ENCODE assay signal across 14 cellular contexts in the genomic region with DNA sequence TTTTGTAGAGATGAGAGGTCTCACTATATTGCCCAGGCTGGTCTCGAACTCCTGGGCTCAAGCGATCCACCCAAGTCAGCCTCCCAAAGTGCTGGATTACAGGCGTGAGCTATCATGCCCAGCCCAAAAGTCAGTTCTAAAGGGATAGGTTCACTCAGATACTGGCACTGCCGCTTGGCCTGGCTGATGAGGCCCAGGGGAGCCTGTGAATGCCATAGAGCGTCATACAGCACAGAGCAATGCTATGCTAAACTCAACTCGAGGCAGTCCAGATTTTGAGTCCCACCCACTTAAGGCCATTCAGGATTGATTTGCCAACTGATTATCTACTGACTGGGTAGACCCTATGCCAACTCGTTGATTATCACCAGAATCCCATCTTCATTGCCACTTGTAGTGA.
A peak's percentile ranks its signal among the peaks of the same experiment; 100 is the strongest.
DNase-seq lines count a peak whose midpoint lies in the region; ATAC-seq and TF ChIP-seq lines count a peak whose summit lies in the region.
"Had no signal": no experiment of that assay in that cellular context is flagged by ENCODE, and none has a peak within 500 bp of the region (broad histone marks: within the 10 kb centered on the region; RNA-seq: fewer than 3 reads in every experiment).

No MANE protein-coding gene starts in this region.

- no peaks in the 10 kb centered on the region for H3K9me3 Mint-ChIP-seq in activated T-cell treated with anti-CD3 and anti-CD28 coated beads, Interleukin-2, amount 50 U/mL, for 72 hours

- no peak overlapping the region for H3K9ac ChIP-seq in mesenchymal stem cell (ENCODE audit: low read length)

- no peak for DNase-seq in right atrium auricular region (ENCODE audit: low spot score)
- no peak for DNase-seq in Right ventricle myocardium superior
- DNase-seq in mesenchymal stem cell: no peak
- peak in 1 of 2 donors; percentile 77 for DNase-seq in tibial artery
- DNase-seq in DMS79 treated with DMSO at 0.1 percent for 48 hours (lab: John Stamatoyannopoulos, UW): no peak
- no peak for DNase-seq in activated T-cell treated with anti-CD3 and anti-CD28 coated beads, Interleukin-2, amount 50 U/mL, for 72 hours
- DNase-seq: C1 segment of cervical spinal cord; NCI-H146; NCI-H2227 treated with DMSO at 0.1 percent for 48 hours; NCI-H524 treated with DMSO at 0.1 percent for 48 hours; NK-92 treated with Interleukin-12 subunit alpha and Interleukin-12 subunit beta, amount 100 ng/mL, for 24 hours had no signal

- H2BK12ac ChIP-seq in mesenchymal stem cell (ENCODE audit: low read length in 2 of 2): no peak overlapping the region

- H3K9me3 ChIP-seq in right atrium auricular region: no peaks in the 10 kb centered on the region
- no peaks in the 10 kb centered on the region for H3K9me3 ChIP-seq in mesenchymal stem cell (ENCODE audit: control insufficient read depth, low read length)
- no peaks in the 10 kb centered on the region for H3K9me3 ChIP-seq in tibial artery
- H3K9me3 ChIP-seq: HAP-1 had no signal

- no peak overlapping the region for H2BK5ac ChIP-seq in mesenchymal stem cell (ENCODE audit: low read depth, low read length, poor library complexity, severe bottlenecking)

- H3K36me3 ChIP-seq in right atrium auricular region (no peaks in the 10 kb centered on the region), mesenchymal stem cell (ENCODE audit: control insufficient read depth in 1 of 2, insufficient read depth in 2 of 2, low read depth in 1 of 2, low read length in 2 of 2) (peaks cover 0 to 8% of the 10 kb centered on the region in 2 experiments), tibial artery (peaks cover 0 to 36% (median 0%) of the 10 kb centered on the region in 3 donors)
- H3K36me3 ChIP-seq: HAP-1 had no signal

- H3K27me3 ChIP-seq in right atrium auricular region: no peaks in the 10 kb centered on the region
- no peaks in the 10 kb centered on the region for H3K27me3 ChIP-seq in mesenchymal stem cell (ENCODE audit: control insufficient read depth in 1 of 2, insufficient read depth in 1 of 2, low read length in 2 of 2)
- no peaks in the 10 kb centered on the region for H3K27me3 ChIP-seq in tibial artery

- ATAC-seq in Right ventricle myocardium superior (ENCODE audit: poor library complexity) (no peak), HG03521 (IDR thresholded peaks at IDR 0.05; ENCODE audit: unreplicated experiment) (no peak)
- ATAC-seq in activated T-cell treated with anti-CD3 and anti-CD28 coated beads, Interleukin-2, amount 50 U/mL, for 72 hours (replicated peaks in 1 of 2): no peak

- no peak overlapping the region for H3K4me3 ChIP-seq in right atrium auricular region
- H3K4me3 ChIP-seq in mesenchymal stem cell (ENCODE audit: insufficient read depth in 1 of 2, low read depth in 1 of 2, low read length in 2 of 2): no peak overlapping the region
- no peak overlapping the region for H3K4me3 ChIP-seq in tibial artery
- H3K4me3 ChIP-seq: HAP-1 had no signal

- H2AFZ ChIP-seq in mesenchymal stem cell (ENCODE audit: low read depth, low read length): no peak overlapping the region

- WGBS in mesenchymal stem cell: 96% methylated on average over 7 of the region's 7 CpGs

- no peak overlapping the region for H3K4ac ChIP-seq in mesenchymal stem cell (ENCODE audit: low read depth in 1 of 2, low read length in 2 of 2)

- H3K27ac ChIP-seq in right atrium auricular region: peak overlapping the region; percentile 43 to 67
- H3K27ac ChIP-seq in VCaP: peak overlapping the region; percentile 98
- no peak overlapping the region for H3K27ac ChIP-seq in mesenchymal stem cell (ENCODE audit: low read length, poor library complexity, severe bottlenecking)
- H3K27ac ChIP-seq in tibial artery: peak overlapping the region; percentile 71 to 77

- no peak overlapping the region for H3K18ac ChIP-seq in mesenchymal stem cell (ENCODE audit: low read depth in 1 of 2, low read length in 2 of 2)

- no peak overlapping the region for H2BK120ac ChIP-seq in mesenchymal stem cell (ENCODE audit: low read depth, low read length)

- TF ChIP-seq CTCF in right atrium auricular region (IDR thresholded peaks at IDR 0.05) (no peak), VCaP (conservative IDR thresholded peaks at IDR 0.05) (no peak), tibial artery (IDR thresholded peaks at IDR 0.05) (no peak)

- H3K79me1 ChIP-seq in mesenchymal stem cell (replicated peaks; ENCODE audit: low read length, poor library complexity, severe bottlenecking): no peaks in the 10 kb centered on the region

- H3K23ac ChIP-seq in mesenchymal stem cell (ENCODE audit: low read length in 2 of 2): no peak overlapping the region

- H3K4me3 Mint-ChIP-seq in activated T-cell treated with anti-CD3 and anti-CD28 coated beads, Interleukin-2, amount 50 U/mL, for 72 hours: no peak overlapping the region

- H3K4me2 ChIP-seq in mesenchymal stem cell (ENCODE audit: low read length, poor library complexity, severe bottlenecking): no peak overlapping the region

- H2AK5ac ChIP-seq in mesenchymal stem cell (ENCODE audit: low read length, severe bottlenecking): peak overlapping the region; percentile 54

- no peak overlapping the region for H3K27ac Mint-ChIP-seq in activated T-cell treated with anti-CD3 and anti-CD28 coated beads, Interleukin-2, amount 50 U/mL, for 72 hours

- H3K36me3 Mint-ChIP-seq in activated T-cell treated with anti-CD3 and anti-CD28 coated beads, Interleukin-2, amount 50 U/mL, for 72 hours (ENCODE audit: insufficient read depth in 2 of 2): peaks cover 1 to 2% of the 10 kb centered on the region in 2 donors

- peaks cover 6% of the 10 kb centered on the region for H3K4me1 Mint-ChIP-seq in activated T-cell treated with anti-CD3 and anti-CD28 coated beads, Interleukin-2, amount 50 U/mL, for 72 hours (ENCODE audit: low read depth)

- no peak overlapping the region for H2BK15ac ChIP-seq in mesenchymal stem cell (ENCODE audit: low read depth, poor library complexity, severe bottlenecking)

- H3K4me1 ChIP-seq in right atrium auricular region: peaks cover 0 to 10% of the 10 kb centered on the region in 2 donors
- peaks cover 13% of the 10 kb centered on the region for H3K4me1 ChIP-seq in mesenchymal stem cell (ENCODE audit: control insufficient read depth, insufficient read depth, low read depth, low read length)
- H3K4me1 ChIP-seq in tibial artery: peaks cover 0 to 89% (median 29%) of the 10 kb centered on the region in 4 donors
- H3K4me1 ChIP-seq: HAP-1 had no signal

- H3K14ac ChIP-seq in mesenchymal stem cell (ENCODE audit: low read length in 2 of 2): no peak overlapping the region

- H4K8ac ChIP-seq in mesenchymal stem cell (ENCODE audit: low read length): no peak overlapping the region

- intact Hi-C loops in Right ventricle myocardium superior (cut with DNase I) (no loop called here), tibial artery (cut with DNase I; ENCODE audit: low total_unique reads) (no loop called here)

- peak overlapping the region; percentile 29 for H4K91ac ChIP-seq in mesenchymal stem cell (ENCODE audit: low read length)

- no peaks in the 10 kb centered on the region for H3K27me3 Mint-ChIP-seq in activated T-cell treated with anti-CD3 and anti-CD28 coated beads, Interleukin-2, amount 50 U/mL, for 72 hours (ENCODE audit: low read depth)
